ENCODE assay signal across 9 cellular contexts in genomic region chr12:53096089-53096741, GRCh38. TPM values are rescaled to one million over a fixed set of nuclear protein-coding genes. Genes with fewer than 3 reads are reported as not detected.
DNase-seq lines count a peak whose midpoint lies in the region; ATAC-seq and TF ChIP-seq lines count a peak whose summit lies in the region.
"Had no signal": no experiment of that assay in that cellular context is flagged by ENCODE, and none has a peak within 500 bp of the region (broad histone marks: within the 10 kb centered on the region; RNA-seq: fewer than 3 reads in every experiment).

No MANE protein-coding gene starts in this region.

- H3K9ac ChIP-seq in mesenchymal stem cell (ENCODE audit: low read length): peak overlapping the region; percentile 94

- H3K23ac ChIP-seq in mesenchymal stem cell (ENCODE audit: low read length in 2 of 2): peak overlapping the region in 1 of 2 experiments; percentile 64

- H2BK120ac ChIP-seq in mesenchymal stem cell (ENCODE audit: low read depth, low read length): no peak overlapping the region

- intact Hi-C loops in vagina (cut with DNase I): loop anchor here (10.0 kb wide), 1 partner anchor 51 kb away; no protein-coding TSS in a partner anchor

- no peaks in the 10 kb centered on the region for H3K9me3 Mint-ChIP-seq in activated naive CD8-positive, alpha-beta T cell treated with anti-CD3 and anti-CD28 coated beads, Interleukin-2, amount 10 ng/mL, durations not matched to agents 7 days and 5 days
- no peaks in the 10 kb centered on the region for H3K9me3 Mint-ChIP-seq in activated naive CD8-positive, alpha-beta T cell treated with anti-CD3 and anti-CD28 coated beads, Interleukin-2, amount 50 U/mL, for 24 hours

- H2BK15ac ChIP-seq in mesenchymal stem cell (ENCODE audit: low read depth, poor library complexity, severe bottlenecking): no peak overlapping the region

- peak overlapping the region in 1 of 2 experiments; percentile 68 for H2BK12ac ChIP-seq in mesenchymal stem cell (ENCODE audit: low read length in 2 of 2)

- no peak for TF ChIP-seq CTCF in coronary artery (IDR thresholded peaks at IDR 0.05)
- no peak for TF ChIP-seq CTCF in vagina (IDR thresholded peaks at IDR 0.05)

- peak overlapping the region in 1 of 2 experiments; percentile 59 for H3K18ac ChIP-seq in mesenchymal stem cell (ENCODE audit: low read depth in 1 of 2, low read length in 2 of 2)

- no peak overlapping the region for H4K91ac ChIP-seq in mesenchymal stem cell (ENCODE audit: low read length)

- H3K79me1 ChIP-seq in mesenchymal stem cell (replicated peaks; ENCODE audit: low read length, poor library complexity, severe bottlenecking): no peaks in the 10 kb centered on the region

- H4K8ac ChIP-seq in mesenchymal stem cell (ENCODE audit: low read length): peak overlapping the region; percentile 55

- H3K4me2 ChIP-seq in mesenchymal stem cell (ENCODE audit: low read length, poor library complexity, severe bottlenecking): no peak overlapping the region

- no peaks in the 10 kb centered on the region for H3K9me3 ChIP-seq in mesenchymal stem cell (ENCODE audit: control insufficient read depth, low read length)
- no peaks in the 10 kb centered on the region for H3K9me3 ChIP-seq in vagina
- H3K9me3 ChIP-seq: neutrophil had no signal

- POLR2A ChIA-PET in activated naive CD8-positive, alpha-beta T cell treated with anti-CD3 and anti-CD28 coated beads, Interleukin-2, amount 10 ng/mL, durations not matched to agents 7 days and 5 days (lab: Charles Lee): interaction anchor here (1.7 kb wide), 1 partner anchor 30 kb away, joined by 3 read pairs; no protein-coding TSS in a partner anchor
- POLR2A ChIA-PET in HEK293T (lab: Yijun Ruan, JAX): interaction anchor here (1.1 kb wide), 1 partner anchor 17 kb away, joined by 3 read pairs; the partner anchor contains the start of gene SPRYD3

- CTCF ChIA-PET in HEK293T (lab: Yijun Ruan, JAX): interaction anchor here (1.0 to 4.2 kb wide), 2 partner anchors 30 to 31 kb away, joined by 5 to 68 read pairs; no protein-coding TSS in a partner anchor

- H2AFZ ChIP-seq in mesenchymal stem cell (ENCODE audit: low read depth, low read length): no peak overlapping the region

- WGBS in mesenchymal stem cell: 44% methylated on average over 11 of the region's 11 CpGs

- H3K4ac ChIP-seq in mesenchymal stem cell (ENCODE audit: low read depth in 1 of 2, low read length in 2 of 2): peak overlapping the region; percentile 36 to 45

- peaks cover 5% of the 10 kb centered on the region for H3K27me3 Mint-ChIP-seq in activated naive CD8-positive, alpha-beta T cell treated with anti-CD3 and anti-CD28 coated beads, Interleukin-2, amount 10 ng/mL, durations not matched to agents 7 days and 5 days
- peaks cover 13% of the 10 kb centered on the region for H3K27me3 Mint-ChIP-seq in activated naive CD8-positive, alpha-beta T cell treated with anti-CD3 and anti-CD28 coated beads, Interleukin-2, amount 50 U/mL, for 24 hours

- ATAC-seq in activated naive CD8-positive, alpha-beta T cell treated with anti-CD3 and anti-CD28 coated beads, Interleukin-2, amount 10 ng/mL, durations not matched to agents 7 days and 5 days (ENCODE audit: low read depth): no peak
- ATAC-seq in activated naive CD8-positive, alpha-beta T cell treated with anti-CD3 and anti-CD28 coated beads, Interleukin-2, amount 50 U/mL, for 24 hours: no peak
- ATAC-seq in HG03460 (IDR thresholded peaks at IDR 0.05; ENCODE audit: unreplicated experiment): no peak

- H3K14ac ChIP-seq in mesenchymal stem cell (ENCODE audit: low read length in 2 of 2): no peak overlapping the region

- H3K27ac ChIP-seq in coronary artery (peak overlapping the region; percentile 93 to 99), mesenchymal stem cell (ENCODE audit: low read length, poor library complexity, severe bottlenecking) (no peak overlapping the region), vagina (peak overlapping the region; percentile 84)
- H3K27ac ChIP-seq: neutrophil had no signal

- TF ChIP-seq POLR2A in vagina (IDR thresholded peaks at IDR 0.05): peak in 1 of 2 donors; percentile 35

- H3K4me1 ChIP-seq in mesenchymal stem cell (ENCODE audit: control insufficient read depth, insufficient read depth, low read depth, low read length): peaks cover 25% of the 10 kb centered on the region
- peaks cover 39% of the 10 kb centered on the region for H3K4me1 ChIP-seq in vagina

- H2BK5ac ChIP-seq in mesenchymal stem cell (ENCODE audit: low read depth, low read length, poor library complexity, severe bottlenecking): no peak overlapping the region

- peak overlapping the region; percentile 41 for H3K4me3 Mint-ChIP-seq in activated naive CD8-positive, alpha-beta T cell treated with anti-CD3 and anti-CD28 coated beads, Interleukin-2, amount 10 ng/mL, durations not matched to agents 7 days and 5 days
- H3K4me3 Mint-ChIP-seq in activated naive CD8-positive, alpha-beta T cell treated with anti-CD3 and anti-CD28 coated beads, Interleukin-2, amount 50 U/mL, for 24 hours: no peak overlapping the region

- H3K36me3 Mint-ChIP-seq in activated naive CD8-positive, alpha-beta T cell treated with anti-CD3 and anti-CD28 coated beads, Interleukin-2, amount 10 ng/mL, durations not matched to agents 7 days and 5 days: no peaks in the 10 kb centered on the region
- no peaks in the 10 kb centered on the region for H3K36me3 Mint-ChIP-seq in activated naive CD8-positive, alpha-beta T cell treated with anti-CD3 and anti-CD28 coated beads, Interleukin-2, amount 50 U/mL, for 24 hours (ENCODE audit: low read depth)

- H2AK5ac ChIP-seq in mesenchymal stem cell (ENCODE audit: low read length, severe bottlenecking): no peak overlapping the region

- H3K36me3 ChIP-seq in mesenchymal stem cell (ENCODE audit: control insufficient read depth in 1 of 2, insufficient read depth in 2 of 2, low read depth in 1 of 2, low read length in 2 of 2): peaks cover 0 to 12% of the 10 kb centered on the region in 2 experiments
- peaks cover 0 to 6% of the 10 kb centered on the region in 2 donors for H3K36me3 ChIP-seq in vagina
- H3K36me3 ChIP-seq: neutrophil had no signal

- peak; percentile 29 for DNase-seq in activated naive CD8-positive, alpha-beta T cell treated with anti-CD3 and anti-CD28 coated beads, Interleukin-2, amount 10 ng/mL, durations not matched to agents 7 days and 5 days
- no peak for DNase-seq in activated naive CD8-positive, alpha-beta T cell treated with anti-CD3 and anti-CD28 coated beads, Interleukin-2, amount 50 U/mL, for 24 hours
- DNase-seq in coronary artery (ENCODE audit: low spot score) (peak; percentile 94), mesenchymal stem cell (peak; percentile 64), vagina (ENCODE audit: extremely low spot score in 2 of 2) (peak in 1 of 2 donors; percentile 96), HEK293T (ENCODE audit: extremely low spot score) (no peak), COLO829 (ENCODE audit: low spot score) (no peak)

- peak overlapping the region; percentile 41 for H3K27ac Mint-ChIP-seq in activated naive CD8-positive, alpha-beta T cell treated with anti-CD3 and anti-CD28 coated beads, Interleukin-2, amount 10 ng/mL, durations not matched to agents 7 days and 5 days
- no peak overlapping the region for H3K27ac Mint-ChIP-seq in activated naive CD8-positive, alpha-beta T cell treated with anti-CD3 and anti-CD28 coated beads, Interleukin-2, amount 50 U/mL, for 24 hours

- H3K27me3 ChIP-seq in mesenchymal stem cell (ENCODE audit: control insufficient read depth in 1 of 2, insufficient read depth in 1 of 2, low read length in 2 of 2) (peaks cover 0 to 15% of the 10 kb centered on the region in 2 experiments), vagina (no peaks in the 10 kb centered on the region)

- peak overlapping the region; percentile 88 for H3K4me3 ChIP-seq in coronary artery
- peak overlapping the region in 1 of 2 experiments; percentile 85 for H3K4me3 ChIP-seq in mesenchymal stem cell (ENCODE audit: insufficient read depth in 1 of 2, low read depth in 1 of 2, low read length in 2 of 2)
- peak overlapping the region; percentile 58 to 70 for H3K4me3 ChIP-seq in vagina

- peaks cover 47% of the 10 kb centered on the region for H3K4me1 Mint-ChIP-seq in activated naive CD8-positive, alpha-beta T cell treated with anti-CD3 and anti-CD28 coated beads, Interleukin-2, amount 10 ng/mL, durations not matched to agents 7 days and 5 days
- peaks cover 34% of the 10 kb centered on the region for H3K4me1 Mint-ChIP-seq in activated naive CD8-positive, alpha-beta T cell treated with anti-CD3 and anti-CD28 coated beads, Interleukin-2, amount 50 U/mL, for 24 hours

TF ChIP-seq in HEK293T, 16 proteins besides CTCF, POLR2A, EP300 and RAD21 (continues in another document):
- TF ChIP-seq CTBP1 (IDR thresholded peaks at IDR 0.05; ENCODE audit: borderline replicate concordance) (no peak), SUZ12 (IDR thresholded peaks at IDR 0.05) (no peak), L3MBTL2 (conservative IDR thresholded peaks at IDR 0.05) (no peak), LEF1 (IDR thresholded peaks at IDR 0.05; ENCODE audit: borderline replicate concordance) (no peak), ZNF384 (IDR thresholded peaks at IDR 0.05) (no peak), ARNT (IDR thresholded peaks at IDR 0.05) (no peak), FOXM1 (IDR thresholded peaks at IDR 0.05; ENCODE audit: borderline replicate concordance) (no peak)

RNA-seq across cellular contexts. Expression of gene IGFBP6, which starts 1.3 kb away (rescaled TPM):
- 1 to 10 TPM; 2.0 to 2.3 TPM for total RNA-seq in activated naive CD8-positive, alpha-beta T cell treated with anti-CD3 and anti-CD28 coated beads, Interleukin-2, amount 10 ng/mL, durations not matched to agents 7 days and 5 days
- polyA plus RNA-seq in mesenchymal stem cell (2013, experiment 1 of 2): 54.0 TPM
- polyA plus RNA-seq in mesenchymal stem cell (2013, experiment 2 of 2): 54.6 TPM
- 684 TPM for total RNA-seq in vagina

RNA-seq across cellular contexts. Expression of gene SOAT2, which starts 7.1 kb away (rescaled TPM):
- 10 to 100 TPM in 1 of 2 experiments, 1 to 10 TPM in 1; 9.8 to 10.4 TPM for total RNA-seq in activated naive CD8-positive, alpha-beta T cell treated with anti-CD3 and anti-CD28 coated beads, Interleukin-2, amount 10 ng/mL, durations not matched to agents 7 days and 5 days
- 0.03 TPM for polyA plus RNA-seq in mesenchymal stem cell (2013, experiment 1 of 2)
- not detected for polyA plus RNA-seq in mesenchymal stem cell (2013, experiment 2 of 2)
- 0.74 TPM for total RNA-seq in vagina

RNA-seq across cellular contexts. Expression of gene SPRYD3, which starts 17.0 kb away (rescaled TPM):
- 10 to 100 TPM; 34.4 to 37.8 TPM for total RNA-seq in activated naive CD8-positive, alpha-beta T cell treated with anti-CD3 and anti-CD28 coated beads, Interleukin-2, amount 10 ng/mL, durations not matched to agents 7 days and 5 days
- polyA plus RNA-seq in mesenchymal stem cell (2013, experiment 1 of 2): 15.3 TPM
- polyA plus RNA-seq in mesenchymal stem cell (2013, experiment 2 of 2): 14.7 TPM
- total RNA-seq in vagina: 27.0 TPM

RNA-seq across cellular contexts. Expression of gene TNS2, which starts 46.4 kb away (rescaled TPM):
- 1 to 10 TPM; 1.9 to 3.0 TPM for total RNA-seq in activated naive CD8-positive, alpha-beta T cell treated with anti-CD3 and anti-CD28 coated beads, Interleukin-2, amount 10 ng/mL, durations not matched to agents 7 days and 5 days
- 95.2 TPM for polyA plus RNA-seq in mesenchymal stem cell (2013, experiment 1 of 2)
- 91.2 TPM for polyA plus RNA-seq in mesenchymal stem cell (2013, experiment 2 of 2)
- 235 TPM for total RNA-seq in vagina

Comparison
In these comparisons a context has a peak if more than half of its experiments do, and no peak if none do; other contexts are left out.
1. DNase-seq: peak in activated naive CD8-positive, alpha-beta T cell treated with anti-CD3 and anti-CD28 coated beads, Interleukin-2, amount 10 ng/mL, durations not matched to agents 7 days and 5 days (single experiment), coronary artery (single experiment) and mesenchymal stem cell (single experiment); none in activated naive CD8-positive, alpha-beta T cell treated with anti-CD3 and anti-CD28 coated beads, Interleukin-2, amount 50 U/mL, for 24 hours (single experiment), HEK293T (single experiment) and COLO829 (single experiment).
2. RNA of gene IGFBP6, which starts 1.3 kb away (total RNA-seq): 684 TPM in vagina (single experiment); 2.0 to 2.3 TPM in activated naive CD8-positive, alpha-beta T cell treated with anti-CD3 and anti-CD28 coated beads, Interleukin-2, amount 10 ng/mL, durations not matched to agents 7 days and 5 days; every median in the first group is over 100 times any median in the second.